Comparison of ENCODE assay signal across 8 cellular contexts in the genomic region with DNA sequence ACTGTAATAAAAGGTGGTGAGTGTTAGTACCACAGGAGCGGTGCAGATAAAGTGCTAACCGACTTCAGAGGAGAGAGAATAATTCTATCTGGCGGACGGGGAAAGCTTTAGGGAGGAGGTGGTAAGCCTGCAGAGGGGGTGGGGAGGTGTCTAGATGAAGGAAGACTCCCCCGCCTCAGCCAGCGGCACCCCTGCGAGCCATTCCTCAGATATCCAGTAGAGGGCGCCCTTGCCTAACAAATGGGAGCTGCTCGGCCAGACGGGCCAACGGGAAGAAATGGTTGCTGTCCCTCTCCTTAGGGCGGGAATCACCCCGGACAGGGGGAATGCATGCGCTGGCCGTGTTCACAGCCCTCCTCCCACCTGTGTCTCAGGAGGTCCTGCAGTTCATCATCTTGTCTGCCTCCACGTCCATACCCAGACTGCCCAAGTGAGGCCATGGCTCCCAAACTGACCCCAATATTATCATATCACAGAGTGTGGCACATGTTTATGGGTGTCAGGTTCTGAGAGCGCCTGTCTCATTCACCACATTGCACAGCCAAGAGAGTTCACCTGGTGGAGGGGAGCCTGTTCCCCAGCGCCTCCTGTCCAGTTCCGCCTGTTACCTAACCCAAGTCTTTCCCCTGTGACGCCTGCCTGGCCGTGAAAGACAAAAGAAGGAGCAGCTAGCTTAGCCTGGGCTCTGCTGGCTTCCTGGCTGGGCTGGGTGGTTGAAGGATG.
DNase-seq lines count a peak whose midpoint lies in the region; ATAC-seq and TF ChIP-seq lines count a peak whose summit lies in the region.

No MANE protein-coding gene starts in this region.

- peak; percentile 74 for ATAC-seq in HG03135 (IDR thresholded peaks at IDR 0.05; ENCODE audit: unreplicated experiment)
- ATAC-seq in activated B cell treated with CpG ODN at 0.5 μM for 24 hours (ENCODE audit: low read depth): peak; percentile 57

- DNase-seq in NCI-H2171 treated with DMSO at 0.1 percent for 48 hours (lab: John Stamatoyannopoulos, UW) (peak; percentile 58), NCI-H2171 (lab: John Stamatoyannopoulos, UW) (no peak), NCI-H226 (peak; percentile 64), activated B cell treated with CpG ODN at 0.5 μM for 24 hours (peak; percentile 65), caudate nucleus (lab: John Stamatoyannopoulos, UW) (peak in 58 of 61 donors; percentile 9 to 92 (median 71)), kidney epithelial cell (ENCODE audit: low read depth) (no peak)
- DNase-seq in stimulated activated CD4-positive, alpha-beta T cell treated with anti-CD3 and anti-CD28 coated beads, Interleukin-1b, Interleukin-23, amount 100 ng/mL, for 24 hours (ENCODE audit: low read depth in 4 of 4, low spot score in 1 of 4): peak; percentile 50 to 72 (median 54)

- H3K4me1 Mint-ChIP-seq in activated B cell treated with CpG ODN at 0.5 μM for 24 hours: peaks cover 4% of the 10 kb centered on the region

- no peaks in the 10 kb centered on the region for H3K36me3 ChIP-seq in kidney epithelial cell (ENCODE audit: control insufficient read depth, insufficient read depth, low read length)

- H3K36me3 Mint-ChIP-seq in activated B cell treated with CpG ODN at 0.5 μM for 24 hours (ENCODE audit: low read depth): no peaks in the 10 kb centered on the region

- CTCF ChIA-PET in activated B cell treated with CpG ODN at 0.5 μM for 24 hours (lab: Charles Lee): interaction anchor here (0.5 to 7.5 kb wide), 10 partner anchors 8 to 1716 kb away, joined by 3 to 118 read pairs (median 4); no protein-coding TSS in a partner anchor

- peaks cover 9% of the 10 kb centered on the region for H3K27me3 Mint-ChIP-seq in activated B cell treated with CpG ODN at 0.5 μM for 24 hours

- H3K27ac ChIP-seq in caudate nucleus (ENCODE audit: low read depth, low read length): no peak overlapping the region

- H3K4me3 Mint-ChIP-seq in activated B cell treated with CpG ODN at 0.5 μM for 24 hours: no peak overlapping the region

- TF ChIP-seq CTCF in activated B cell treated with CpG ODN at 0.5 μM for 24 hours (IDR thresholded peaks at IDR 0.05) (peak; percentile 70), kidney epithelial cell (IDR thresholded peaks at IDR 0.05; ENCODE audit: insufficient read depth, low read length, poor library complexity, severe bottlenecking) (peak; percentile 86)

- no peak overlapping the region for H3K27ac Mint-ChIP-seq in activated B cell treated with CpG ODN at 0.5 μM for 24 hours

- intact Hi-C loops in activated B cell treated with CpG ODN at 0.5 μM for 24 hours (cut with micrococcal nuclease): loop anchor here (1.0 to 5.0 kb wide), 4 partner anchors 39 to 1731 kb away; no protein-coding TSS in a partner anchor

- H3K4me3 ChIP-seq in kidney epithelial cell (ENCODE audit: low read depth, low read length): no peak overlapping the region

- H3K27me3 ChIP-seq in kidney epithelial cell (ENCODE audit: control insufficient read depth, insufficient read depth, low read length): peaks cover 43% of the 10 kb centered on the region

- no peaks in the 10 kb centered on the region for H3K9me3 Mint-ChIP-seq in activated B cell treated with CpG ODN at 0.5 μM for 24 hours

- POLR2A ChIA-PET in activated B cell treated with CpG ODN at 0.5 μM for 24 hours (lab: Charles Lee): no interaction called here

Comparison
In these comparisons a context has a peak if more than half of its experiments do, and no peak if none do; other contexts are left out.
1. DNase-seq: peak in NCI-H2171 treated with DMSO at 0.1 percent for 48 hours (single experiment), NCI-H226 (single experiment), activated B cell treated with CpG ODN at 0.5 μM for 24 hours (single experiment), caudate nucleus (58 of 61) and stimulated activated CD4-positive, alpha-beta T cell treated with anti-CD3 and anti-CD28 coated beads, Interleukin-1b, Interleukin-23, amount 100 ng/mL, for 24 hours (4 of 4); none in NCI-H2171 (single experiment) and kidney epithelial cell (single experiment).